8 cellular contexts compared by ENCODE assay signal in the genomic region with DNA sequence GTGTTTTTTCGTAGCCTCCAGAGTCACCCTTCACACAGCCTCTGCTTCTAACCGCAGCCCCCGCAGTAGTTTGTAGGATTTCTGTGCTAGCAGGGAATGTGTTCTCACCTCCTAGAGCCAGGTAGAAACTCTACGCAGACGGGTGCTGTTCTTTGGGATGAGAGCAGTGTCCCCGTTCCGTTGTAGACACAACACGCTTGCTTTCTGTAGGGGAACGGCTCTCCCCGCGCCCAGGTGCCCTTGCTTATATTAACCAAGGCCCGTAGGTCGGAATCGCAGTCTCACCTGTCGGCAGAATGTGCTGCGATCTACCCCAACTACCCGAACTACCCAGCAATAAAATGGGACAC.
DNase-seq lines count a peak whose midpoint lies in the region; ATAC-seq and TF ChIP-seq lines count a peak whose summit lies in the region.

No MANE protein-coding gene starts in this region.

- H3K36me3 ChIP-seq in right atrium auricular region (no peaks in the 10 kb centered on the region), kidney epithelial cell (ENCODE audit: control insufficient read depth, insufficient read depth, low read length) (no peaks in the 10 kb centered on the region), thymus (ENCODE audit: control insufficient read depth, insufficient read depth) (no peaks in the 10 kb centered on the region)

- no peak for ATAC-seq in left ventricle myocardium superior

- H3K4me3 ChIP-seq in right atrium auricular region, result peak overlapping the region; percentile 45 to 55
- peak overlapping the region; percentile 38 for H3K4me3 ChIP-seq in kidney epithelial cell (ENCODE audit: low read depth, low read length)
- peak overlapping the region; percentile 54 for H3K4me3 ChIP-seq in thymus (ENCODE audit: low read length)

- no peak for DNase-seq in right atrium auricular region (ENCODE audit: low spot score)
- DNase-seq in left ventricle myocardium superior, result no peak
- no peak for DNase-seq in activated T-helper 2 cell treated with anti-CD3 and anti-CD28 coated beads, Interferon-gamma antibody, Interleukin-2, Interleukin-4, amounts not matched to agents 10 μg/mL and 5 μg/mL and 100 μg/mL, durations not matched to agents 14 hours and 24 hours and 36 hours (ENCODE audit: low spot score)
- no peak for DNase-seq in kidney epithelial cell (ENCODE audit: low read depth)
- DNase-seq in DMS 273 treated with DMSO at 0.1 percent for 48 hours (lab: John Stamatoyannopoulos, UW), result no peak
- DNase-seq in NCI-H2107 (lab: John Stamatoyannopoulos, UW), result no peak
- no peak for DNase-seq in glomerular visceral epithelial cell (ENCODE audit: extremely low spot score)

- intact Hi-C loops in left ventricle myocardium superior (cut with micrococcal nuclease), result no loop called here
- intact Hi-C loops in activated T-helper 2 cell treated with anti-CD3 and anti-CD28 coated beads, Interferon-gamma antibody, Interleukin-2, Interleukin-4, amounts not matched to agents 10 μg/mL and 5 μg/mL and 100 μg/mL, durations not matched to agents 14 hours and 24 hours and 36 hours (cut with micrococcal nuclease), result loop anchor here (1.0 to 5.0 kb wide), 3 partner anchors 17 to 70 kb away; no protein-coding TSS in a partner anchor

- no peaks in the 10 kb centered on the region for H3K9me3 Mint-ChIP-seq in activated T-helper 2 cell treated with anti-CD3 and anti-CD28 coated beads, Interferon-gamma antibody, Interleukin-2, Interleukin-4, amounts not matched to agents 10 μg/mL and 5 μg/mL and 100 μg/mL, durations not matched to agents 14 hours and 24 hours and 36 hours

- H3K27ac Mint-ChIP-seq in activated T-helper 2 cell treated with anti-CD3 and anti-CD28 coated beads, Interferon-gamma antibody, Interleukin-2, Interleukin-4, amounts not matched to agents 10 μg/mL and 5 μg/mL and 100 μg/mL, durations not matched to agents 14 hours and 24 hours and 36 hours, result peak overlapping the region; percentile 26

- H3K27ac ChIP-seq in right atrium auricular region, result peak overlapping the region in 1 of 2 donors; percentile 28
- no peak overlapping the region for H3K27ac ChIP-seq in thymus (ENCODE audit: low read depth)

- peaks cover 0 to 16% of the 10 kb centered on the region in 2 donors for H3K4me1 ChIP-seq in right atrium auricular region
- peaks cover 5% of the 10 kb centered on the region for H3K4me1 ChIP-seq in thymus (ENCODE audit: control insufficient read depth, insufficient read depth, low read length)

- 4% methylated on average over 17 of the region's 17 CpGs for WGBS in thymus

- H3K27me3 ChIP-seq in right atrium auricular region (no peaks in the 10 kb centered on the region), kidney epithelial cell (ENCODE audit: control insufficient read depth, insufficient read depth, low read length) (no peaks in the 10 kb centered on the region), thymus (ENCODE audit: control insufficient read depth, insufficient read depth) (no peaks in the 10 kb centered on the region)

- no peaks in the 10 kb centered on the region for H3K36me3 Mint-ChIP-seq in activated T-helper 2 cell treated with anti-CD3 and anti-CD28 coated beads, Interferon-gamma antibody, Interleukin-2, Interleukin-4, amounts not matched to agents 10 μg/mL and 5 μg/mL and 100 μg/mL, durations not matched to agents 14 hours and 24 hours and 36 hours (ENCODE audit: low read depth)

- TF ChIP-seq CTCF in right atrium auricular region (IDR thresholded peaks at IDR 0.05), result no peak
- no peak for TF ChIP-seq CTCF in kidney epithelial cell (IDR thresholded peaks at IDR 0.05; ENCODE audit: insufficient read depth, low read length, poor library complexity, severe bottlenecking)

- H3K9me3 ChIP-seq in right atrium auricular region, result no peaks in the 10 kb centered on the region
- H3K9me3 ChIP-seq in thymus (ENCODE audit: control insufficient read depth), result no peaks in the 10 kb centered on the region

- peaks cover 16% of the 10 kb centered on the region for H3K4me1 Mint-ChIP-seq in activated T-helper 2 cell treated with anti-CD3 and anti-CD28 coated beads, Interferon-gamma antibody, Interleukin-2, Interleukin-4, amounts not matched to agents 10 μg/mL and 5 μg/mL and 100 μg/mL, durations not matched to agents 14 hours and 24 hours and 36 hours (ENCODE audit: low read depth)

- peak overlapping the region; percentile 87 for H3K4me3 Mint-ChIP-seq in activated T-helper 2 cell treated with anti-CD3 and anti-CD28 coated beads, Interferon-gamma antibody, Interleukin-2, Interleukin-4, amounts not matched to agents 10 μg/mL and 5 μg/mL and 100 μg/mL, durations not matched to agents 14 hours and 24 hours and 36 hours (ENCODE audit: low read depth)

- peaks cover 38% of the 10 kb centered on the region for H3K27me3 Mint-ChIP-seq in activated T-helper 2 cell treated with anti-CD3 and anti-CD28 coated beads, Interferon-gamma antibody, Interleukin-2, Interleukin-4, amounts not matched to agents 10 μg/mL and 5 μg/mL and 100 μg/mL, durations not matched to agents 14 hours and 24 hours and 36 hours (ENCODE audit: low read depth)
